Comparison of ENCODE assay signal across 17 cellular contexts in genomic region chr6:110699780-110700179, GRCh38.
"Had no signal": no experiment of that assay in that cellular context is flagged by ENCODE, and none has a peak within 500 bp of the region (broad histone marks: within the 10 kb centered on the region; RNA-seq: fewer than 3 reads in every experiment).

No MANE protein-coding gene starts in this region.

- H2AFZ ChIP-seq: neural progenitor cell, parathyroid adenoma had no signal

- DNase-seq: activated CD4-positive, alpha-beta T cell treated with anti-CD3 and anti-CD28 coated beads, Interleukin-2, amount 50 U/mL, for 48 hours; activated CD4-positive, CD25-positive, alpha-beta regulatory T cell treated with anti-CD3 and anti-CD28 coated beads, Interleukin-2, amount 50 U/mL, for 72 hours; activated CD8-positive, alpha-beta memory T cell treated with anti-CD3 and anti-CD28 coated beads, Interleukin-2, amount 10 ng/mL, durations not matched to agents 7 days and 5 days; activated effector memory CD4-positive, alpha-beta T cell treated with Interleukin-2 at 50 U/mL for 16 hours; activated T-cell treated with anti-CD3 and anti-CD28 coated beads, Interleukin-2, amount 50 U/mL, for 24 hours; cortex of kidney; effector memory CD8-positive, alpha-beta T cell; hippocampal formation; kidney glomerular epithelial cell; retina; stimulated activated CD4-positive, alpha-beta T cell treated with anti-CD3 and anti-CD28 coated beads, Interleukin-15, amount 100 ng/mL, for 24 hours; stimulated activated CD4-positive, alpha-beta T cell treated with anti-CD3 and anti-CD28 coated beads, Interleukin-4, amount 100 ng/mL, for 24 hours; stimulated activated naive CD8-positive, alpha-beta T cell treated with anti-CD3 and anti-CD28 coated beads, Interleukin-15, amount 100 ng/mL, for 72 hours; thyroid gland had no signal

- H3K36me3 ChIP-seq: thyroid gland, vagina had no signal

- H3K9me3 ChIP-seq: thyroid gland, vagina had no signal

- H3K27ac ChIP-seq: neural progenitor cell, parathyroid adenoma, thyroid gland had no signal

- H3K4me2 ChIP-seq: neural progenitor cell had no signal

- H3K9ac ChIP-seq: neural progenitor cell, parathyroid adenoma had no signal

- H3K4me1 ChIP-seq: neural progenitor cell, parathyroid adenoma had no signal

- ATAC-seq: activated CD8-positive, alpha-beta memory T cell treated with anti-CD3 and anti-CD28 coated beads, Interleukin-2, amount 10 ng/mL, durations not matched to agents 7 days and 5 days; effector memory CD8-positive, alpha-beta T cell; stimulated activated naive CD8-positive, alpha-beta T cell treated with anti-CD3 and anti-CD28 coated beads, Interleukin-15, amount 100 ng/mL, for 72 hours had no signal

- H3K4me3 ChIP-seq: neural progenitor cell, thyroid gland, vagina had no signal

- H3K27me3 ChIP-seq: neural progenitor cell, thyroid gland, vagina had no signal
